In the genomic region with DNA sequence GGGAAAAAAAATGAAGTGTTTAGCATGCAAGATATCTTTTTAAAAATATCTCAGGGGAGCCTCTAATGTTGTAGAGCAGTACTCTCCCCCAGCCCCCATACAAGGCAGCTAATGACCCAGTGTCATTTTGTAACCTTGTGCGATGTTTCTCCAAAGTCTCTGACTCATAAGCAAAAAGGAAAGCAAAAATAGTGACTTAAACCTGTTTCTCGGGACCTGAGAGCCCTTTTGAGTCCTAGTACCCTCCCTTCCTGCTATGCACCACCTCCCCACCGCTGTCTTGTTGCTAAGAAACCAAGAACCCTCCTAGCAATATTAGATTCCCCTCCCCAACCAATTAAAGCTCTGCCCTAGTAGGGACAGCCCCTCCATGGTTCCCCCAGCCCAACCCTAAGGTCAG, we compare ENCODE assay signal across 8 cellular contexts. TPM values are rescaled to one million over a fixed set of nuclear protein-coding genes. Genes with fewer than 3 reads are reported as not detected.
DNase-seq lines count a peak whose midpoint lies in the region; ATAC-seq, FAIRE-seq and TF ChIP-seq lines count a peak whose summit lies in the region.

No MANE protein-coding gene starts in this region.

- H3K4me1 Mint-ChIP-seq in stimulated activated naive B cell treated with anti-CD40 and anti-IgM and Interleukin-4, amounts not matched to agents 10 μg/mL and 1 μg/mL and 100 μg/mL, for 72 hours = peaks cover 13 to 24% of the 10 kb centered on the region in 2 donors
- H3K4me1 Mint-ChIP-seq in naive thymus-derived CD8-positive, alpha-beta T cell = peaks cover 15 to 31% (median 22%) of the 10 kb centered on the region in 4 donors

- POLR2A ChIA-PET in naive thymus-derived CD8-positive, alpha-beta T cell (lab: Charles Lee) = interaction anchor here (1.4 kb wide), 1 partner anchor 26 kb away, joined by 3 read pairs; no protein-coding TSS in a partner anchor

- no peaks in the 10 kb centered on the region for H3K9me3 Mint-ChIP-seq in stimulated activated naive B cell treated with anti-CD40 and anti-IgM and Interleukin-4, amounts not matched to agents 10 μg/mL and 1 μg/mL and 100 μg/mL, for 72 hours
- no peaks in the 10 kb centered on the region for H3K9me3 Mint-ChIP-seq in naive thymus-derived CD8-positive, alpha-beta T cell

- no peak for FAIRE-seq in bronchial epithelial cell (lab: Jason Lieb, UNC)

- TF ChIP-seq EP300 in tibial nerve (IDR thresholded peaks at IDR 0.05) = no peak

- H3K4me1 ChIP-seq in tibial artery (peaks cover 0 to 23% (median 9%) of the 10 kb centered on the region in 4 donors), tibial nerve (peaks cover 0 to 59% (median 17%) of the 10 kb centered on the region in 4 donors)

- H3K9me3 ChIP-seq in tibial artery = no peaks in the 10 kb centered on the region
- no peaks in the 10 kb centered on the region for H3K9me3 ChIP-seq in tibial nerve

- H3K36me3 Mint-ChIP-seq in stimulated activated naive B cell treated with anti-CD40 and anti-IgM and Interleukin-4, amounts not matched to agents 10 μg/mL and 1 μg/mL and 100 μg/mL, for 72 hours = no peaks in the 10 kb centered on the region
- H3K36me3 Mint-ChIP-seq in naive thymus-derived CD8-positive, alpha-beta T cell = no peaks in the 10 kb centered on the region

- in situ Hi-C loops in Caki2 (cut with HindIII; ENCODE audit: low pct_unique_long_range_greater_than_20kb, low sequenced_read_pairs) = no loop called here

- ATAC-seq in GM21381 (IDR thresholded peaks at IDR 0.05; ENCODE audit: unreplicated experiment) (peak; percentile 68), HG03558 (IDR thresholded peaks at IDR 0.05; ENCODE audit: extremely low read depth, unreplicated experiment) (peak; percentile 64)
- peak; percentile 34 to 64 for ATAC-seq in stimulated activated naive B cell treated with anti-CD40 and anti-IgM and Interleukin-4, amounts not matched to agents 10 μg/mL and 1 μg/mL and 100 μg/mL, for 72 hours (replicated peaks)
- no peak for ATAC-seq in naive thymus-derived CD8-positive, alpha-beta T cell

- no peak overlapping the region for H3K4me3 Mint-ChIP-seq in stimulated activated naive B cell treated with anti-CD40 and anti-IgM and Interleukin-4, amounts not matched to agents 10 μg/mL and 1 μg/mL and 100 μg/mL, for 72 hours
- H3K4me3 Mint-ChIP-seq in naive thymus-derived CD8-positive, alpha-beta T cell = no peak overlapping the region

- H3K27ac ChIP-seq in tibial artery (no peak overlapping the region), tibial nerve (peak overlapping the region in 2 of 4 donors; percentile 73 to 74)

- H3K27me3 Mint-ChIP-seq in stimulated activated naive B cell treated with anti-CD40 and anti-IgM and Interleukin-4, amounts not matched to agents 10 μg/mL and 1 μg/mL and 100 μg/mL, for 72 hours = peaks cover 11 to 21% of the 10 kb centered on the region in 2 donors
- H3K27me3 Mint-ChIP-seq in naive thymus-derived CD8-positive, alpha-beta T cell = no peaks in the 10 kb centered on the region

- DNase-seq in Caki2 (ENCODE audit: low read depth) = peak; percentile 21
- DNase-seq in bronchial epithelial cell (ENCODE audit: low read depth) = peak; percentile 34
- DNase-seq in stimulated activated naive B cell treated with anti-CD40 and anti-IgM and Interleukin-4, amounts not matched to agents 10 μg/mL and 1 μg/mL and 100 μg/mL, for 72 hours = no peak
- no peak for DNase-seq in naive thymus-derived CD8-positive, alpha-beta T cell
- DNase-seq in tibial artery = no peak
- no peak for DNase-seq in tibial nerve (ENCODE audit: low spot score in 2 of 2)

- H3K36me3 ChIP-seq in bronchial epithelial cell (ENCODE audit: control insufficient read depth, insufficient read depth, low read length) = no peaks in the 10 kb centered on the region
- no peaks in the 10 kb centered on the region for H3K36me3 ChIP-seq in tibial artery
- H3K36me3 ChIP-seq in tibial nerve = no peaks in the 10 kb centered on the region

- intact Hi-C loops in tibial artery (cut with DNase I; ENCODE audit: low total_unique reads) = no loop called here

- no peak overlapping the region for H3K27ac Mint-ChIP-seq in stimulated activated naive B cell treated with anti-CD40 and anti-IgM and Interleukin-4, amounts not matched to agents 10 μg/mL and 1 μg/mL and 100 μg/mL, for 72 hours
- H3K27ac Mint-ChIP-seq in naive thymus-derived CD8-positive, alpha-beta T cell = peak overlapping the region in 4 of 10 donors; percentile 27 to 48 (median 38)

- TF ChIP-seq CTCF in bronchial epithelial cell (IDR thresholded peaks at IDR 0.05; ENCODE audit: insufficient read depth, low read length, severe bottlenecking) (no peak), tibial artery (IDR thresholded peaks at IDR 0.05) (no peak), tibial nerve (IDR thresholded peaks at IDR 0.05) (no peak)

- WGBS in tibial nerve, 2 donors = 37 to 46% methylated on average over 3 of the region's 3 CpGs

- no peaks in the 10 kb centered on the region for H3K27me3 ChIP-seq in bronchial epithelial cell (ENCODE audit: control insufficient read depth, insufficient read depth, low read length)
- no peaks in the 10 kb centered on the region for H3K27me3 ChIP-seq in tibial artery
- H3K27me3 ChIP-seq in tibial nerve = no peaks in the 10 kb centered on the region

- TF ChIP-seq POLR2A in tibial nerve (IDR thresholded peaks at IDR 0.05) = no peak

- H3K4me3 ChIP-seq in bronchial epithelial cell (ENCODE audit: low read depth, low read length) (no peak overlapping the region), tibial artery (no peak overlapping the region), tibial nerve (no peak overlapping the region)

RNA-seq across cellular contexts. Expression of gene MYCBPAP, which starts 2.8 kb away (rescaled TPM):
- 1.1 and 9.3 TPM in 2 replicates for total RNA-seq in Caki2 (2014; rRNA removed; shearing (Covaris generic); ENCODE audit: low replicate concordance)
- total RNA-seq in bronchial epithelial cell (0.13 and 0.26 TPM in 2 replicates), tibial nerve (1 to 10 TPM; 1.2 to 6.8 (median 4.0) TPM)
- total RNA-seq in naive thymus-derived CD8-positive, alpha-beta T cell = 1 to 10 TPM; 1.3 to 2.6 TPM
- 1 to 10 TPM in 1 of 3 donors, under 1 TPM in 1, not detected in 1; 0.80 to 1.3 TPM for polyA plus RNA-seq in naive thymus-derived CD8-positive, alpha-beta T cell

RNA-seq across cellular contexts. Expression of gene EPN3, which starts 21.5 kb away (rescaled TPM):
- 0.07 and 0.32 TPM in 2 replicates for total RNA-seq in Caki2 (2014; rRNA removed; shearing (Covaris generic); ENCODE audit: low replicate concordance)
- total RNA-seq in bronchial epithelial cell (2.9 and 10.9 TPM in 2 replicates), tibial nerve (under 1 TPM in 2 of 4 donors, not detected in 2; 0.22 to 0.42 TPM)
- total RNA-seq in naive thymus-derived CD8-positive, alpha-beta T cell = not detected
- polyA plus RNA-seq in naive thymus-derived CD8-positive, alpha-beta T cell = not detected

RNA-seq across cellular contexts. Expression of gene RSAD1, which starts 32.4 kb away (rescaled TPM):
- total RNA-seq in Caki2 (2014; rRNA removed; shearing (Covaris generic); ENCODE audit: low replicate concordance) = 31.4 and 41.4 TPM in 2 replicates
- total RNA-seq in bronchial epithelial cell (11.5 and 14.2 TPM in 2 replicates), tibial nerve (10 to 100 TPM; 30.8 to 61.8 (median 32.9) TPM)
- total RNA-seq in naive thymus-derived CD8-positive, alpha-beta T cell = 10 to 100 TPM; 88.2 to 90.6 TPM
- 10 to 100 TPM; 61.3 to 78.8 (median 64.2) TPM for polyA plus RNA-seq in naive thymus-derived CD8-positive, alpha-beta T cell

RNA-seq across cellular contexts. Expression of gene SPATA20, which starts 35.9 kb away (rescaled TPM):
- 138 and 140 TPM in 2 replicates for total RNA-seq in Caki2 (2014; rRNA removed; shearing (Covaris generic); ENCODE audit: low replicate concordance)
- total RNA-seq in bronchial epithelial cell (18.6 and 25.0 TPM in 2 replicates), tibial nerve (100 to 1,000 TPM in 1 of 4 donors, 10 to 100 TPM in 3; 80.8 to 151 (median 89.6) TPM)
- 10 to 100 TPM; 33.2 to 39.8 TPM for total RNA-seq in naive thymus-derived CD8-positive, alpha-beta T cell
- polyA plus RNA-seq in naive thymus-derived CD8-positive, alpha-beta T cell = 1 to 10 TPM; 6.9 to 8.9 (median 7.5) TPM

RNA-seq across cellular contexts. Expression of gene CHAD, which starts 42.4 kb away (rescaled TPM):
- not detected in 2 replicates for total RNA-seq in Caki2 (2014; rRNA removed; shearing (Covaris generic); ENCODE audit: low replicate concordance)
- not detected in 2 replicates for total RNA-seq in bronchial epithelial cell
- total RNA-seq in naive thymus-derived CD8-positive, alpha-beta T cell = not detected
- not detected for polyA plus RNA-seq in naive thymus-derived CD8-positive, alpha-beta T cell
- not detected for total RNA-seq in tibial nerve

Comparison
In these comparisons a context has a peak if more than half of its experiments do, and no peak if none do; other contexts are left out.
1. DNase-seq: peak in Caki2 (single experiment) and bronchial epithelial cell (single experiment); none in stimulated activated naive B cell treated with anti-CD40 and anti-IgM and Interleukin-4, amounts not matched to agents 10 μg/mL and 1 μg/mL and 100 μg/mL, for 72 hours (single experiment), naive thymus-derived CD8-positive, alpha-beta T cell (0 of 10), tibial artery (0 of 2) and tibial nerve (0 of 2).
2. ATAC-seq: peak in GM21381 (single experiment), HG03558 (single experiment) and stimulated activated naive B cell treated with anti-CD40 and anti-IgM and Interleukin-4, amounts not matched to agents 10 μg/mL and 1 μg/mL and 100 μg/mL, for 72 hours (2 of 2); none in naive thymus-derived CD8-positive, alpha-beta T cell (0 of 2).